Comparison of ENCODE assay signal across 34 cellular contexts in genomic region chr4:12778191-12778590, GRCh38.
"Had no signal": no experiment of that assay in that cellular context is flagged by ENCODE, and none has a peak within 500 bp of the region (broad histone marks: within the 10 kb centered on the region; RNA-seq: fewer than 3 reads in every experiment).

No MANE protein-coding gene starts in this region.

- H3K27me3 ChIP-seq: adrenal gland, ascending aorta, body of pancreas, brain microvascular endothelial cell, breast epithelium, cardiac muscle cell had no signal

- H3K9me3 ChIP-seq: adrenal gland, ascending aorta, body of pancreas, breast epithelium had no signal

- DNase-seq: activated effector memory CD4-positive, alpha-beta T cell treated with anti-CD3 and anti-CD28 coated beads, Interleukin-2, amount 50 U/mL, for 16 hours; activated effector memory CD4-positive, alpha-beta T cell treated with Interleukin-2 at 50 U/mL for 16 hours; activated gamma-delta T cell; activated gamma-delta T cell treated with Interleukin-2 at 50 U/mL for 16 hours; activated naive CD4-positive, alpha-beta T cell; activated naive CD4-positive, alpha-beta T cell treated with anti-CD3 and anti-CD28 coated beads for 36 hours; activated naive CD4-positive, alpha-beta T cell treated with anti-CD3 and anti-CD28 coated beads, Interleukin-2, amount 10 ng/mL, durations not matched to agents 7 days and 5 days; activated naive CD4-positive, alpha-beta T cell treated with anti-CD3 and anti-CD28 coated beads, Interleukin-2, amount 50 U/mL, for 16 hours; activated naive CD4-positive, alpha-beta T cell treated with Interleukin-2 at 50 U/mL for 16 hours; activated naive CD8-positive, alpha-beta T cell treated with anti-CD3 and anti-CD28 coated beads for 36 hours; activated naive CD8-positive, alpha-beta T cell treated with anti-CD3 and anti-CD28 coated beads, Interleukin-2, amount 10 ng/mL, durations not matched to agents 7 days and 5 days; activated naive CD8-positive, alpha-beta T cell treated with anti-CD3 and anti-CD28 coated beads, Interleukin-2, amount 50 U/mL, for 24 hours; activated T-cell treated with anti-CD3 and anti-CD28 coated beads, Interleukin-2, amount 50 U/mL, for 1 hour; activated T-cell treated with anti-CD3 and anti-CD28 coated beads, Interleukin-2, amount 50 U/mL, for 24 hours; activated T-cell treated with anti-CD3 and anti-CD28 coated beads, Interleukin-2, amount 50 U/mL, for 4 hours; activated T-cell treated with anti-CD3 and anti-CD28 coated beads, Interleukin-2, amount 50 U/mL, for 48 hours; activated T-cell treated with anti-CD3 and anti-CD28 coated beads, Interleukin-2, amount 50 U/mL, for 72 hours; adrenal gland; amniotic stem cell; amygdala; anterior cingulate cortex; aorta; body of pancreas; brain microvascular endothelial cell; caudate nucleus; central memory CD4-positive, alpha-beta T cell; cerebellar nuclear complex had no signal

- FAIRE-seq: astrocyte, bronchial epithelial cell had no signal

- ATAC-seq: activated naive CD4-positive, alpha-beta T cell treated with anti-CD3 and anti-CD28 coated beads, Interleukin-2, amount 50 U/mL, for 72 hours; activated naive CD8-positive, alpha-beta T cell treated with anti-CD3 and anti-CD28 coated beads, Interleukin-2, amount 50 U/mL, for 24 hours; activated T-cell treated with anti-CD3 and anti-CD28 coated beads, Interleukin-2, amount 50 U/mL, for 4 hours; activated T-cell treated with anti-CD3 and anti-CD28 coated beads, Interleukin-2, amount 50 U/mL, for 72 hours; activated T-helper 17 cell treated with anti-CD3 and anti-CD28 coated beads, Interleukin-2, amount 50 U/mL, for 72 hours; body of pancreas had no signal

- H3K4me3 ChIP-seq: adrenal gland, ascending aorta, body of pancreas, breast epithelium, cardiac muscle cell had no signal

- H3K36me3 ChIP-seq: adrenal gland, ascending aorta, brain microvascular endothelial cell, breast epithelium, cardiac muscle cell had no signal

- H3K27ac ChIP-seq: adrenal gland, ascending aorta, body of pancreas, brain microvascular endothelial cell, breast epithelium, cardiac muscle cell had no signal

- H3K4me1 ChIP-seq: adrenal gland, ascending aorta, body of pancreas, breast epithelium had no signal
